ENCODE assay signal across 1 cellular context in the genomic region with DNA sequence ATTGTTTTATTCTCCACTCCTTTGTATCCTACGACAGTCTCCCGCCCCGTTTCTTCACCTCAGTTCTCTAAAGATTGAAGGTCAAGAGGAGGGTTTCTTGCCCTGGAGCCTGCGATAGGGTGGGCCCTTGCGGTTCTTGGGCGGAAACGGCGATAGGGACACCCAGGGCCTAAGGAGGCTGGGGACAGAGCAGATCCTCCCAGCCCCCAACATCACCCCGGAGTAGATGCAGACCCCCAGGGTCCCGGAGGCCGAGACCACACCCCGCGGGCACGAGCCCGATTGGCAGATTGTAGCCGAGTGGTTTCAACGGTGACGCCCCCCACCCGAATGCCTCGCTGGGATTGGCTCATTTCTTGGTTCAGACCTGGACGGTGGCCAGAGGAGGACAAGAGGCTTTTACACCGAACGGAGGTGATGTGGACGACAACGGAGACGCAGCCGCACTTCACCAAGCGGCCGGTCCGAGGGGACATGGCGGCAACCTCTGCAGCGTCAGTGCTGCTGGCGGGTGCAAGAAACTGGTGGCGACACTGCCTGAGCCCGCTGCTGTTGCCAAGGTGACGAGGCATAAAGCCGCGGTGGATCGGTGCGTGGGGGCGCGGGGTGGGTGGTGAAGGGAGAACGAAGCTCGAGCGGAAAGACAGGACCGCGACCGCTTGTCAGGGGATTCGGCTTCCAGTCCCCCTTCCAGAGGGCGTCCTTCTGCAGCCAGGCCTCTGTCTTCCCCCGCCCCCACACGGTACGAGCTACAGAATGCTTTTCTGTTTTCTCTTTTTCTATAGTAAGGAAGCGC.
TF ChIP-seq lines count a peak whose summit lies in the region.

No MANE protein-coding gene starts in this region.

TF ChIP-seq in K562, 482 proteins besides CTCF, POLR2A, EP300 and RAD21 (continued from another document and continues in another):
- TF ChIP-seq SIN3B (IDR thresholded peaks at IDR 0.05; ENCODE audit: low read depth), result peak; percentile 40; the same call in 1 of the 2 replicates
- TF ChIP-seq ZNF316 (IDR thresholded peaks at IDR 0.05), result peak; percentile 62
- peak in 1 of 2 experiments; percentile 58; a peak in 1 of 4 replicates for TF ChIP-seq KDM4B (IDR thresholded peaks at IDR 0.05; ENCODE audit: borderline replicate concordance in 2 of 2, low read depth in 1 of 2)
- TF ChIP-seq, protein P1, sequence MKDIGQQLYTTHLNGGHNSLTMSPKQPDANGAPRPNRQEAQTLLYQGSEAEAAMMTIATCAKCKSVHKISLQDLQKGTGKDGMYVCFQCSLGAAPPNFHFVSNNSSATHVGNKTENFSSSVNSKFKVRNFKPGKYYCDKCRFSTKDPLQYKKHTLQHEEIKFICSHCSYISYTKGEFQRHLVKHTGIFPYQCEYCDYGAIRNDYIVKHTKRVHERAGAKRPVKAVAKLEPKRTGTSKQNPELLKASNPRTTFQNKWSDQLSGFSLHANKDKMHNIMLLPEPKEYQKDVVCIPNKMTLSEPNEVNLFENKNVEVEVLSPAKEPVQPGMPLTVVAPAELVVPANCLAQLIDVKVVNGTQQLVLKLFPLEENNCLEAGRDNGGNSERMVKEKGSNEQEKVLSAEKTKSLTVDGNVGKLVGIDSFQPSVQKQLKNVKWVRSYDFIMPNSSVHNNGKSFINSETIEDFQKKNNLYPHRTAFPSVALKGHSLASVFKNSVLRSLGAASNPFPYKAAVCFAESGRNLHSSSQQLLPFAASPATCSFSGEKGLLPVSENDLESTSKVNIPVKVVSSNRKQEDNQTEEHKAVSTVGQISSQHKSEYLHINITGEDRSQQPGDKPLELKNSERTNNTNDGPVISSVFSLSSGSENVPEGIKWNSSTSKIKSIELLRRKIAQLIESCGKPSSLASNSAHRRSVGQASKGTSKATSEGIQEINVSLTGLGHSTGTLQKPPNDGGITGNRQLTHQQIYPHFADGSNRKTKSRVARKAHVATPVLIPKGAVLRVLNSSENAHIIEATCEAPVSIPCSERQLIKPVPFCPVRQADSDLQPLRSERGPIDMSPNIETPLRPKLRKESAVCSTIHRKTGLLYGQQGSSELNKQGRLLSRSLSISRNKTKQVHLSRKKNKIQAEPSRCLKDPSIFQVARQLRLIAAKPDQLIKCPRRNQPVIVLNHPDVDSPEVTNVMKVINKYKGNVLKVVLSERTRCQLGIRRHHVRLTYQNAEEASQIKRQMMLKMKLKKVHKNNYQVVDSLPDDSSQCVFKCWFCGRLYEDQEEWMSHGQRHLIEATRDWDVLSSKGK (CRISPR knock-in tag; IDR thresholded peaks at IDR 0.05), result no peak
- peak in 1 of 2 experiments; percentile 37; a peak in 1 of 4 replicates for TF ChIP-seq TBL1XR1 (IDR thresholded peaks at IDR 0.05; ENCODE audit: low read length in 2 of 2)
- peak; percentile 65; the same call in 1 of the 2 replicates for TF ChIP-seq NKRF (IDR thresholded peaks at IDR 0.05; ENCODE audit: borderline replicate concordance)
- peak; percentile 55; the same call in 1 of the 2 replicates for TF ChIP-seq ZBTB33 (CRISPR knock-in tag; IDR thresholded peaks at IDR 0.05)
- peak; percentile 39; the same call in 1 of the 2 replicates for TF ChIP-seq GATA2 (CRISPR knock-in tag; IDR thresholded peaks at IDR 0.05)
- no peak for TF ChIP-seq CCAR2 (IDR thresholded peaks at IDR 0.05; ENCODE audit: low read depth, low read length)
- TF ChIP-seq, protein P2, sequence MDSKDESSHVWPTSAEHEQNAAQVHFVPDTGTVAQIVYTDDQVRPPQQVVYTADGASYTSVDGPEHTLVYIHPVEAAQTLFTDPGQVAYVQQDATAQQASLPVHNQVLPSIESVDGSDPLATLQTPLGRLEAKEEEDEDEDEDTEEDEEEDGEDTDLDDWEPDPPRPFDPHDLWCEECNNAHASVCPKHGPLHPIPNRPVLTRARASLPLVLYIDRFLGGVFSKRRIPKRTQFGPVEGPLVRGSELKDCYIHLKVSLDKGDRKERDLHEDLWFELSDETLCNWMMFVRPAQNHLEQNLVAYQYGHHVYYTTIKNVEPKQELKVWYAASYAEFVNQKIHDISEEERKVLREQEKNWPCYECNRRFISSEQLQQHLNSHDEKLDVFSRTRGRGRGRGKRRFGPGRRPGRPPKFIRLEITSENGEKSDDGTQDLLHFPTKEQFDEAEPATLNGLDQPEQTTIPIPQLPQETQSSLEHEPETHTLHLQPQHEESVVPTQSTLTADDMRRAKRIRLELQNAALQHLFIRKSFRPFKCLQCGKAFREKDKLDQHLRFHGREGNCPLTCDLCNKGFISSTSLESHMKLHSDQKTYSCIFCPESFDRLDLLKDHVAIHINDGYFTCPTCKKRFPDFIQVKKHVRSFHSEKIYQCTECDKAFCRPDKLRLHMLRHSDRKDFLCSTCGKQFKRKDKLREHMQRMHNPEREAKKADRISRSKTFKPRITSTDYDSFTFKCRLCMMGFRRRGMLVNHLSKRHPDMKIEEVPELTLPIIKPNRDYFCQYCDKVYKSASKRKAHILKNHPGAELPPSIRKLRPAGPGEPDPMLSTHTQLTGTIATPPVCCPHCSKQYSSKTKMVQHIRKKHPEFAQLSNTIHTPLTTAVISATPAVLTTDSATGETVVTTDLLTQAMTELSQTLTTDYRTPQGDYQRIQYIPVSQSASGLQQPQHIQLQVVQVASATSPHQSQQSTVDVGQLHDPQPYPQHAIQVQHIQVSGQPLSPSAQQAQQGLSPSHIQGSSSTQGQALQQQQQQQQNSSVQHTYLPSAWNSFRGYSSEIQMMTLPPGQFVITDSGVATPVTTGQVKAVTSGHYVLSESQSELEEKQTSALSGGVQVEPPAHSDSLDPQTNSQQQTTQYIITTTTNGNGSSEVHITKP (IDR thresholded peaks at IDR 0.05; ENCODE audit: partially characterized antibody), result peak; percentile 86
- peak; percentile 79 for TF ChIP-seq KLF1 (tag; IDR thresholded peaks at IDR 0.05)
- peak; percentile 56 for TF ChIP-seq MEIS2 (IDR thresholded peaks at IDR 0.05; ENCODE audit: partially characterized antibody)
- peak; percentile 91 for TF ChIP-seq SP1 (CRISPR knock-in tag; IDR thresholded peaks at IDR 0.05)
- TF ChIP-seq KDM2B (CRISPR knock-in tag; IDR thresholded peaks at IDR 0.05), result 0 out of 2 replicates have a peak, but pooled peaks have one; percentile 38
- peak in 1 of 2 experiments; percentile 71; a peak in 2 of 4 replicates for TF ChIP-seq TEAD1 (CRISPR knock-in tag; IDR thresholded peaks at IDR 0.05)
- TF ChIP-seq DEAF1 (CRISPR knock-in tag; IDR thresholded peaks at IDR 0.05), result no peak
- TF ChIP-seq, protein P3, sequence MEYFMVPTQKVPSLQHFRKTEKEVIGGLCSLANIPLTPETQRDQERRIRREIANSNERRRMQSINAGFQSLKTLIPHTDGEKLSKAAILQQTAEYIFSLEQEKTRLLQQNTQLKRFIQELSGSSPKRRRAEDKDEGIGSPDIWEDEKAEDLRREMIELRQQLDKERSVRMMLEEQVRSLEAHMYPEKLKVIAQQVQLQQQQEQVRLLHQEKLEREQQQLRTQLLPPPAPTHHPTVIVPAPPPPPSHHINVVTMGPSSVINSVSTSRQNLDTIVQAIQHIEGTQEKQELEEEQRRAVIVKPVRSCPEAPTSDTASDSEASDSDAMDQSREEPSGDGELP (CRISPR knock-in tag; IDR thresholded peaks at IDR 0.05; ENCODE audit: borderline replicate concordance), result peak; percentile 87
- peak; percentile 97 for TF ChIP-seq SUPT5H (IDR thresholded peaks at IDR 0.05)
- TF ChIP-seq, protein P4, sequence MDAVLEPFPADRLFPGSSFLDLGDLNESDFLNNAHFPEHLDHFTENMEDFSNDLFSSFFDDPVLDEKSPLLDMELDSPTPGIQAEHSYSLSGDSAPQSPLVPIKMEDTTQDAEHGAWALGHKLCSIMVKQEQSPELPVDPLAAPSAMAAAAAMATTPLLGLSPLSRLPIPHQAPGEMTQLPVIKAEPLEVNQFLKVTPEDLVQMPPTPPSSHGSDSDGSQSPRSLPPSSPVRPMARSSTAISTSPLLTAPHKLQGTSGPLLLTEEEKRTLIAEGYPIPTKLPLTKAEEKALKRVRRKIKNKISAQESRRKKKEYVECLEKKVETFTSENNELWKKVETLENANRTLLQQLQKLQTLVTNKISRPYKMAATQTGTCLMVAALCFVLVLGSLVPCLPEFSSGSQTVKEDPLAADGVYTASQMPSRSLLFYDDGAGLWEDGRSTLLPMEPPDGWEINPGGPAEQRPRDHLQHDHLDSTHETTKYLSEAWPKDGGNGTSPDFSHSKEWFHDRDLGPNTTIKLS (IDR thresholded peaks at IDR 0.05; ENCODE audit: borderline replicate concordance, low read depth), result peak; percentile 92
- no peak for TF ChIP-seq CREBBP (IDR thresholded peaks at IDR 0.05; ENCODE audit: low read depth, low read length)
- TF ChIP-seq HMGN3 (IDR thresholded peaks at IDR 0.05; ENCODE audit: borderline replicate concordance, extremely low read depth, insufficient read length, low read depth, low read length), result peak; percentile 70
- TF ChIP-seq ESRRA (IDR thresholded peaks at IDR 0.05; ENCODE audit: borderline replicate concordance, low read depth), result peak; percentile 84
- peak; percentile 39; the same call in 1 of the 2 replicates for TF ChIP-seq DPF2 (IDR thresholded peaks at IDR 0.05)
- peak; percentile 67 for TF ChIP-seq PML (IDR thresholded peaks at IDR 0.05; ENCODE audit: low read length)
- TF ChIP-seq TBP (optimal IDR thresholded peaks at IDR 0.05; ENCODE audit: low read depth, low read length), result peak; percentile 87
- no peak for TF ChIP-seq U2AF1 (optimal IDR thresholded peaks at IDR 0.05; ENCODE audit: low read depth, low read length)
- peak; percentile 51 to 75; a peak in 2 of 4 replicates for TF ChIP-seq MNT (conservative IDR thresholded peaks at IDR 0.05)
- peak; percentile 54; the same call in 1 of the 2 replicates for TF ChIP-seq MTA1 (IDR thresholded peaks at IDR 0.05; ENCODE audit: borderline replicate concordance)
- TF ChIP-seq EHMT2 (IDR thresholded peaks at IDR 0.05), result 0 out of 2 replicates have a peak, but pooled peaks have one; percentile 18
- peak; percentile 75 for TF ChIP-seq MYBL2 (IDR thresholded peaks at IDR 0.05; ENCODE audit: low read depth)
- no peak for TF ChIP-seq MYBL2 (CRISPR knock-in tag; IDR thresholded peaks at IDR 0.05; ENCODE audit: borderline replicate concordance)
- TF ChIP-seq, protein P5, sequence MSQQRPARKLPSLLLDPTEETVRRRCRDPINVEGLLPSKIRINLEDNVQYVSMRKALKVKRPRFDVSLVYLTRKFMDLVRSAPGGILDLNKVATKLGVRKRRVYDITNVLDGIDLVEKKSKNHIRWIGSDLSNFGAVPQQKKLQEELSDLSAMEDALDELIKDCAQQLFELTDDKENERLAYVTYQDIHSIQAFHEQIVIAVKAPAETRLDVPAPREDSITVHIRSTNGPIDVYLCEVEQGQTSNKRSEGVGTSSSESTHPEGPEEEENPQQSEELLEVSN (IDR thresholded peaks at IDR 0.05; ENCODE audit: borderline replicate concordance in 1 of 2, extremely low read depth in 1 of 2, insufficient read depth in 1 of 2, insufficient read length in 1 of 2, low read depth in 1 of 2, low read length in 1 of 2, poor library complexity in 1 of 2, severe bottlenecking in 1 of 2), result peak; percentile 7 to 31
- peak; percentile 77 for TF ChIP-seq BCOR (IDR thresholded peaks at IDR 0.05)
- TF ChIP-seq GATAD2A (IDR thresholded peaks at IDR 0.05), result peak; percentile 10; the same call in 1 of the 2 replicates
- peak; percentile 72 for TF ChIP-seq ETV5 (CRISPR knock-in tag; IDR thresholded peaks at IDR 0.05; ENCODE audit: low read depth)
- TF ChIP-seq ZEB2 (IDR thresholded peaks at IDR 0.05), result peak; percentile 62; the same call in 1 of the 2 replicates
